29 cellular contexts compared by ENCODE assay signal in genomic region chr2:222283634-222284033, GRCh38. TPM values are rescaled to one million over a fixed set of nuclear protein-coding genes. Genes with fewer than 3 reads are reported as not detected.
DNase-seq lines count a peak whose midpoint lies in the region; ATAC-seq and TF ChIP-seq lines count a peak whose summit lies in the region.
"Had no signal": no experiment of that assay in that cellular context is flagged by ENCODE, and none has a peak within 500 bp of the region (broad histone marks: within the 10 kb centered on the region; RNA-seq: fewer than 3 reads in every experiment).

No MANE protein-coding gene starts in this region.

- no peak overlapping the region for H2AFZ ChIP-seq in trophoblast cell (ENCODE audit: insufficient read depth, low read length, poor library complexity)
- H2AFZ ChIP-seq in Karpas-422 (ENCODE audit: low read length), result no peak overlapping the region

- H3K27ac ChIP-seq in gastrocnemius medialis, result peak overlapping the region; percentile 1 to 72 (median 50)
- no peak overlapping the region for H3K27ac ChIP-seq in adrenal gland
- no peak overlapping the region for H3K27ac ChIP-seq in trophoblast cell (ENCODE audit: low read depth, low read length)
- H3K27ac ChIP-seq in Karpas-422 (ENCODE audit: low read length), result no peak overlapping the region
- H3K27ac ChIP-seq: BLaER1 treated with 17β-estradiol and CSF1 and Interleukin-3, amounts not matched to agents 10 nM and 100 nM; coronary artery; esophagus muscularis mucosa; foreskin keratinocyte; transverse colon had no signal

- H4K20me1 ChIP-seq in Karpas-422 (ENCODE audit: insufficient read depth, low read depth, low read length), result no peaks in the 10 kb centered on the region
- H4K20me1 ChIP-seq: BLaER1 treated with 17β-estradiol and CSF1 and Interleukin-3, amounts not matched to agents 10 nM and 100 nM had no signal

- H4K91ac ChIP-seq in trophoblast cell (ENCODE audit: low read depth, low read length), result no peak overlapping the region

- in situ Hi-C loops in astrocyte of the cerebellum (cut with HindIII; ENCODE audit: low sequenced_read_pairs) (no loop called here), gastrocnemius medialis (cut with MboI; ENCODE audit: low sequenced_read_pairs in 4 of 4) (no loop called here)

- H3K4me2 ChIP-seq in trophoblast cell (ENCODE audit: low read length), result no peak overlapping the region
- H3K4me2 ChIP-seq in Karpas-422 (ENCODE audit: low read depth, low read length, poor library complexity, severe bottlenecking), result no peak overlapping the region
- H3K4me2 ChIP-seq: BLaER1 treated with 17β-estradiol and CSF1 and Interleukin-3, amounts not matched to agents 10 nM and 100 nM; smooth muscle cell had no signal

- H3K27me3 ChIP-seq in gastrocnemius medialis (peaks cover 3 to 16% (median 9%) of the 10 kb centered on the region in 3 donors), adrenal gland (peaks cover 46% of the 10 kb centered on the region), trophoblast cell (ENCODE audit: insufficient read depth, low read length) (peaks cover 3% of the 10 kb centered on the region), Karpas-422 (ENCODE audit: low read length) (no peaks in the 10 kb centered on the region)

- H3K79me1 ChIP-seq in trophoblast cell (ENCODE audit: low read length), result no peaks in the 10 kb centered on the region

- no peak overlapping the region for H2AK5ac ChIP-seq in trophoblast cell (ENCODE audit: low read length)

- H3K9me3 ChIP-seq in gastrocnemius medialis (no peaks in the 10 kb centered on the region), adrenal gland (replicated peaks in 1 of 3) (no peaks in the 10 kb centered on the region), trophoblast cell (ENCODE audit: insufficient read depth, low read depth, low read length) (no peaks in the 10 kb centered on the region), Karpas-422 (ENCODE audit: low read length) (no peaks in the 10 kb centered on the region)
- H3K9me3 ChIP-seq: BLaER1 treated with 17β-estradiol and CSF1 and Interleukin-3, amounts not matched to agents 10 nM and 100 nM; esophagus muscularis mucosa; transverse colon had no signal

- no peak overlapping the region for H3K23ac ChIP-seq in trophoblast cell (ENCODE audit: low read length)

- H4K12ac ChIP-seq in trophoblast cell (ENCODE audit: low read depth, low read length), result no peak overlapping the region

- H3K9ac ChIP-seq in trophoblast cell (ENCODE audit: low read length) (no peak overlapping the region), Karpas-422 (ENCODE audit: low read length) (no peak overlapping the region)
- H3K9ac ChIP-seq: BLaER1 treated with 17β-estradiol and CSF1 and Interleukin-3, amounts not matched to agents 10 nM and 100 nM had no signal

- 14 to 34% (median 20%) methylated on average over 7 to 8 of the region's 8 CpGs for WGBS in adrenal gland, 4 donors
- WGBS in trophoblast cell (ENCODE audit: extremely low coverage, insufficient coverage, insufficient read length), result no CpG with 5 or more reads among the region's 8 CpGs

- H2BK12ac ChIP-seq in trophoblast cell (ENCODE audit: low read length), result no peak overlapping the region

- H3K36me3 ChIP-seq in gastrocnemius medialis (no peaks in the 10 kb centered on the region), adrenal gland (replicated peaks in 1 of 2) (no peaks in the 10 kb centered on the region), trophoblast cell (ENCODE audit: control insufficient read depth in 1 of 2, insufficient read depth in 2 of 2, low read length in 2 of 2) (no peaks in the 10 kb centered on the region), Karpas-422 (ENCODE audit: insufficient read depth, low read length) (no peaks in the 10 kb centered on the region)
- H3K36me3 ChIP-seq: BLaER1 treated with 17β-estradiol and CSF1 and Interleukin-3, amounts not matched to agents 10 nM and 100 nM; esophagus muscularis mucosa; transverse colon had no signal

- H3K4me3 ChIP-seq in astrocyte of the cerebellum (ENCODE audit: low read depth, low read length), result no peak overlapping the region
- H3K4me3 ChIP-seq in gastrocnemius medialis, result no peak overlapping the region
- no peak overlapping the region for H3K4me3 ChIP-seq in adrenal gland
- H3K4me3 ChIP-seq in trophoblast cell (ENCODE audit: low read depth, low read length), result no peak overlapping the region
- no peak overlapping the region for H3K4me3 ChIP-seq in Karpas-422 (ENCODE audit: low read length)
- H3K4me3 ChIP-seq: BLaER1 treated with 17β-estradiol and CSF1 and Interleukin-3, amounts not matched to agents 10 nM and 100 nM; coronary artery; esophagus muscularis mucosa; smooth muscle cell; transverse colon had no signal

- H2BK5ac ChIP-seq in trophoblast cell (ENCODE audit: low read depth, low read length, poor library complexity), result no peak overlapping the region

- no peaks in the 10 kb centered on the region for H3K9me2 ChIP-seq in Karpas-422 (replicated peaks; ENCODE audit: insufficient read depth, low read length)

- no peak overlapping the region for H3K18ac ChIP-seq in trophoblast cell (ENCODE audit: low read length)

- H3K4ac ChIP-seq in trophoblast cell (ENCODE audit: low read depth, low read length), result no peak overlapping the region

- no peaks in the 10 kb centered on the region for H3K79me2 ChIP-seq in trophoblast cell (ENCODE audit: control insufficient read depth, insufficient read depth, low read length, poor library complexity)
- no peaks in the 10 kb centered on the region for H3K79me2 ChIP-seq in Karpas-422 (ENCODE audit: low read length)

- H2BK120ac ChIP-seq in trophoblast cell (ENCODE audit: insufficient read depth, low read length, poor library complexity), result no peak overlapping the region

- DNase-seq in LHCN-M2 (ENCODE audit: low read depth) (peak; percentile 90), astrocyte of the cerebellum (ENCODE audit: low read depth) (no peak), iPS-NIHi11 (ENCODE audit: low spot score) (peak; percentile 54), gastrocnemius medialis (peak; percentile 84 to 90), adrenal gland (no peak), trophoblast cell (no peak), Karpas-422 (no peak)
- DNase-seq in stimulated activated naive CD4-positive, alpha-beta T cell (lab: John Stamatoyannopoulos, UW), result no peak
- DNase-seq: activated naive CD4-positive, alpha-beta T cell treated with Interleukin-2 at 50 U/mL for 16 hours; COR-L47; DMS79; foreskin keratinocyte; GF-D8; KG1; left colon; NCI-H1436; NCI-H2107; NCI-H774; occipital lobe; OCI-M1; Right ventricle myocardium superior; stimulated activated CD4-positive, alpha-beta T cell treated with anti-CD3 and anti-CD28 coated beads, Interleukin-1b, Interleukin-23, amount 100 ng/mL, for 48 hours; transverse colon had no signal

- H4K8ac ChIP-seq in trophoblast cell (ENCODE audit: low read depth, low read length), result no peak overlapping the region

- intact Hi-C loops in gastrocnemius medialis (cut with DNase I; ENCODE audit: low total_unique reads) (no loop called here), adrenal gland (cut with DNase I) (no loop called here)

- peak; percentile 27 for TF ChIP-seq CTCF in astrocyte of the cerebellum (IDR thresholded peaks at IDR 0.05; ENCODE audit: low read depth, low read length, missing control alignments)
- peak in 4 of 5 experiments; percentile 20 to 41 (median 23) for TF ChIP-seq CTCF in gastrocnemius medialis (IDR thresholded peaks at IDR 0.05 in 4 of 5, conservative IDR thresholded peaks at IDR 0.05 in 1 of 5)
- TF ChIP-seq CTCF in adrenal gland (IDR thresholded peaks at IDR 0.05), result no peak

- H3K14ac ChIP-seq in trophoblast cell (ENCODE audit: low read length), result no peak overlapping the region

- ATAC-seq in gastrocnemius medialis, result peak; percentile 99 to 100
- ATAC-seq: foreskin keratinocyte, left colon had no signal

- H3K4me1 ChIP-seq in gastrocnemius medialis (peaks cover 27 to 29% of the 10 kb centered on the region in 2 donors), adrenal gland (replicated peaks in 1 of 2) (no peaks in the 10 kb centered on the region), trophoblast cell (ENCODE audit: control insufficient read depth in 1 of 2, insufficient read depth in 2 of 2, low read length in 2 of 2) (peaks cover 0 to 2% of the 10 kb centered on the region in 2 experiments), Karpas-422 (ENCODE audit: low read length) (no peaks in the 10 kb centered on the region)
- H3K4me1 ChIP-seq: esophagus muscularis mucosa, foreskin keratinocyte, transverse colon had no signal

- TF ChIP-seq POLR2A in gastrocnemius medialis (IDR thresholded peaks at IDR 0.05), result no peak
- no peak for TF ChIP-seq POLR2A in adrenal gland (IDR thresholded peaks at IDR 0.05)

RNA-seq across cellular contexts. Expression of gene PAX3, which starts 15.2 kb away (rescaled TPM):
- total RNA-seq in LHCN-M2 (2014; rRNA removed), result 1.6 and 3.9 TPM in 2 replicates
- polyA plus RNA-seq in LHCN-M2 (2012), result 0.78 TPM
- total RNA-seq in gastrocnemius medialis, result 1 to 10 TPM; 2.7 to 4.5 (median 3.6) TPM
- total RNA-seq in adrenal gland, result not detected
- not detected for polyA plus RNA-seq in adrenal gland
- not detected in 2 replicates for polyA plus RNA-seq in trophoblast cell (2013)
- not detected in 2 replicates for total RNA-seq in Karpas-422 (2014; rRNA removed; shearing (Covaris generic); ENCODE audit: low replicate concordance)
- total RNA-seq: bronchial epithelial cell, esophagus muscularis mucosa, foreskin keratinocyte, left colon, Right ventricle myocardium superior, transverse colon had no signal
- polyA plus RNA-seq: AG04450, foreskin keratinocyte, smooth muscle cell had no signal

Comparison
In these comparisons a context has a peak if more than half of its experiments do, and no peak if none do; other contexts are left out.
1. DNase-seq: peak in LHCN-M2 (single experiment), iPS-NIHi11 (single experiment) and gastrocnemius medialis (2 of 2); none in astrocyte of the cerebellum (single experiment), stimulated activated naive CD4-positive, alpha-beta T cell (0 of 6), adrenal gland (0 of 7), trophoblast cell (0 of 2) and Karpas-422 (single experiment).
2. CTCF ChIP-seq: peak in astrocyte of the cerebellum (single experiment) and gastrocnemius medialis (4 of 5); none in adrenal gland (0 of 6).
3. H3K27ac ChIP-seq: peak in gastrocnemius medialis (4 of 4); none in adrenal gland (0 of 5), trophoblast cell (single experiment) and Karpas-422 (single experiment).